In genomic region chr2:141529674-141530073, GRCh38 we compare ENCODE assay signal across 19 cellular contexts.
"Had no signal": no experiment of that assay in that cellular context is flagged by ENCODE, and none has a peak within 500 bp of the region (broad histone marks: within the 10 kb centered on the region; RNA-seq: fewer than 3 reads in every experiment).

No MANE protein-coding gene starts in this region.

- H3K4me3 ChIP-seq: colonic mucosa, hepatocyte, left ventricle myocardium inferior, lung, stomach had no signal

- H3K27me3 ChIP-seq: colonic mucosa, hepatocyte, stomach had no signal

- H3K36me3 ChIP-seq: colonic mucosa, left ventricle myocardium inferior, stomach had no signal

- DNase-seq: colonic mucosa; dermis blood vessel endothelial cell; endodermal cell; erythroblast; foreskin melanocyte; head of caudate nucleus; kidney; left cardiac atrium; left ventricle myocardium inferior; naive thymus-derived CD4-positive, alpha-beta T cell; nephron progenitor cell; posterior cingulate gyrus; stimulated activated CD4-positive, alpha-beta T cell treated with anti-CD3 and anti-CD28 coated beads, Interleukin-2, amount 100 ng/mL, for 24 hours; stimulated activated naive CD4-positive, alpha-beta T cell; stomach; trophoblast cell had no signal

- H3K4me2 ChIP-seq: hepatocyte had no signal

- H3K27ac ChIP-seq: colonic mucosa, hepatocyte, left ventricle myocardium inferior, stomach had no signal

- ATAC-seq: left cardiac atrium; naive thymus-derived CD4-positive, alpha-beta T cell; sciatic nerve had no signal

- H3K4me1 ChIP-seq: colonic mucosa, left ventricle myocardium inferior had no signal

- H3K9me3 ChIP-seq: colonic mucosa, left ventricle myocardium inferior, stomach had no signal
